In the genomic region with DNA sequence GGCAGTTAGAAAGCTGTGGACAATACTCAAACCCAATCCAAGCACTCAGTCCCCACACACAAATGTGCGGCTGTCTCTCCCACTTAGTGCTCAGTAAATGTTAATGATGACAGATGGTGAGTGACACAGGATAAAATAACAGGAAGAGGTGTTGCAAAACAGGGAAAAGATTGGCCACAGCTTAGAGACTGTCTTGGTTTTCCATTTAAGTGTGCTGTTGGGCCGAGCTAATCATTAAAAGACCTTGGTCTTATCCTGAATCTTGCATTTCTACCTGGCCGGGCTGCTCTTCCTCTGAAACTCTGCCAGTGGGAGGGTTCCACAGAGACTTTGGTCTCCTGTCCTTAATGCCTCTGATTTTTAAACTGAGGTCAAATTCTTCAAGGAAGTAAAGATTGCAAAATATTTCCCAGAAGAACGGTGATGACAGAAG, we compare ENCODE assay signal across 12 cellular contexts.
"Had no signal": no experiment of that assay in that cellular context is flagged by ENCODE, and none has a peak within 500 bp of the region (broad histone marks: within the 10 kb centered on the region; RNA-seq: fewer than 3 reads in every experiment).

No MANE protein-coding gene starts in this region.

- H3K27ac Mint-ChIP-seq: activated naive CD4-positive, alpha-beta T cell treated with anti-CD3 and anti-CD28 coated beads, Interleukin-2, amount 10 ng/mL, durations not matched to agents 7 days and 5 days; activated T-helper 17 cell treated with anti-CD3 and anti-CD28 coated beads, Interleukin-2, amount 50 U/mL, for 72 hours; natural killer cell had no signal

- DNase-seq: activated CD4-positive, alpha-beta T cell treated with anti-CD3 and anti-CD28 coated beads, Interleukin-2, amount 50 U/mL, for 1 hour; activated naive CD4-positive, alpha-beta T cell treated with anti-CD3 and anti-CD28 coated beads, Interleukin-2, amount 10 ng/mL, durations not matched to agents 7 days and 5 days; activated T-cell treated with anti-CD3 and anti-CD28 coated beads for 4 hours; effector CD4-positive, alpha-beta T cell; heart right ventricle; natural killer cell; stimulated activated CD4-positive, alpha-beta T cell treated with anti-CD3 and anti-CD28 coated beads, Interleukin-2, amount 100 ng/mL, for 48 hours; stimulated activated naive CD4-positive, alpha-beta T cell treated with Interleukin-2 at 50 U/mL for 16 hours; T-helper 2 cell had no signal

- H3K4me3 Mint-ChIP-seq: activated naive CD4-positive, alpha-beta T cell treated with anti-CD3 and anti-CD28 coated beads, Interleukin-2, amount 10 ng/mL, durations not matched to agents 7 days and 5 days; activated T-helper 17 cell treated with anti-CD3 and anti-CD28 coated beads, Interleukin-2, amount 50 U/mL, for 72 hours; natural killer cell had no signal

- H3K36me3 Mint-ChIP-seq: activated naive CD4-positive, alpha-beta T cell treated with anti-CD3 and anti-CD28 coated beads, Interleukin-2, amount 10 ng/mL, durations not matched to agents 7 days and 5 days; natural killer cell had no signal

- H3K4me1 Mint-ChIP-seq: activated naive CD4-positive, alpha-beta T cell treated with anti-CD3 and anti-CD28 coated beads, Interleukin-2, amount 10 ng/mL, durations not matched to agents 7 days and 5 days; activated T-helper 17 cell treated with anti-CD3 and anti-CD28 coated beads, Interleukin-2, amount 50 U/mL, for 72 hours; natural killer cell had no signal

- H3K9me3 Mint-ChIP-seq: activated naive CD4-positive, alpha-beta T cell treated with anti-CD3 and anti-CD28 coated beads, Interleukin-2, amount 10 ng/mL, durations not matched to agents 7 days and 5 days; activated T-helper 17 cell treated with anti-CD3 and anti-CD28 coated beads, Interleukin-2, amount 50 U/mL, for 72 hours; natural killer cell had no signal

- H3K36me3 ChIP-seq: heart right ventricle, prostate gland had no signal

- H3K4me3 ChIP-seq: heart right ventricle, lung, prostate gland had no signal

- H3K4me1 ChIP-seq: heart right ventricle, prostate gland had no signal

- H3K9me3 ChIP-seq: heart right ventricle, prostate gland had no signal

- ATAC-seq: activated T-helper 17 cell treated with anti-CD3 and anti-CD28 coated beads, Interleukin-2, amount 50 U/mL, for 72 hours; heart right ventricle; natural killer cell had no signal

- H3K27ac ChIP-seq: heart right ventricle, prostate gland had no signal
